18 cellular contexts compared by ENCODE assay signal in the genomic region with DNA sequence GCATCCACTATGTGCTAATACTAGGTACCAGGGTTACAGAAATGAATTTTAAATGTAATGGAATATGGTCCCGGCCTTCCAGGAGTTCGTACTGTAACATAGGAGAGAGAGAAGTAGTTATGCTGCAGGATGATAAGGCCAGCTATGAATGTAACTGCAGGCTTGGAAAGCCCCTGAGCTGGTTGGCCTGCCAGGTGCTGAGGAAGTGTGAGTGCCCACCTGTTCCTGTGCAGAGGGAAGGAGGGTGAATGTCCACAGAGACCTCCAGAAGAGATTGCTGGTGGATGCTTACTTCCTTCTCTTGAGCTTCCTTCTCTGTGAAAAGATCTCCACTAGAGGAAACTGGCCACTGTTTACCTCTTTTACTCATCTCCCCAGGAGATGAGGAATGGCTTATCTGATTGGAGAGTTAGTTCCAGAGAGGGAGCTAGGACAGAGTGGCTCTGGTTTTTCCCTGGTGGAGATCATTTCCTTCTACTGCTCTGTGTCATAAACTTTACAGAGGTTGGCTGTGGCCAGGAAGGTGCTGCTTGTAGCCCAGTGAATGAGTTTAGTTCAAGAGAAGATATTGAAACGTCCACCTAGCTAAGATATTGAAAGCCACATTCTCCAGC.
DNase-seq lines count a peak whose midpoint lies in the region; ATAC-seq, FAIRE-seq and TF ChIP-seq lines count a peak whose summit lies in the region.
"Had no signal": no experiment of that assay in that cellular context is flagged by ENCODE, and none has a peak within 500 bp of the region (broad histone marks: within the 10 kb centered on the region; RNA-seq: fewer than 3 reads in every experiment).

No MANE protein-coding gene starts in this region.

- no peaks in the 10 kb centered on the region for H3K9me3 ChIP-seq in mesenchymal stem cell (ENCODE audit: control insufficient read depth, low read length)
- H3K9me3 ChIP-seq: BE2C, breast epithelium, thyroid gland had no signal

- H3K4me3 ChIP-seq in mesenchymal stem cell (ENCODE audit: insufficient read depth in 1 of 2, low read depth in 1 of 2, low read length in 2 of 2) (no peak overlapping the region), brain microvascular endothelial cell (ENCODE audit: low read depth, low read length) (no peak overlapping the region), lower leg skin (ENCODE audit: low read depth, poor library complexity, severe bottlenecking) (no peak overlapping the region)
- H3K4me3 ChIP-seq: breast epithelium, thyroid gland had no signal

- DNase-seq in GM12891 (ENCODE audit: insufficient read length, low spot score) (no peak), mesenchymal stem cell (no peak), brain microvascular endothelial cell (no peak), lower leg skin (ENCODE audit: low spot score in 2 of 2) (no peak), T1000 (lab: John Stamatoyannopoulos, UW) (no peak), OCI-M1 (lab: John Stamatoyannopoulos, UW) (no peak)
- DNase-seq: BE2C, DND-41, immature natural killer cell, Karpas-422, NCI-H1694 treated with DMSO at 0.1 percent for 48 hours, NCI-H510A treated with DMSO at 0.1 percent for 48 hours, T-cell had no signal

- no peak overlapping the region for H4K8ac ChIP-seq in mesenchymal stem cell (ENCODE audit: low read length)

- TF ChIP-seq POLR2A in GM12891 (IDR thresholded peaks at IDR 0.05; ENCODE audit: low read depth, low read length): no peak
- no peak for TF ChIP-seq POLR2A in lower leg skin (IDR thresholded peaks at IDR 0.05)

- ATAC-seq in GM21423 (IDR thresholded peaks at IDR 0.05; ENCODE audit: unreplicated experiment): peak; percentile 21
- peak; percentile 28 for ATAC-seq in HG03520 (IDR thresholded peaks at IDR 0.05; ENCODE audit: unreplicated experiment)
- ATAC-seq: activated CD4-positive, CD25-positive, alpha-beta regulatory T cell treated with anti-CD3 and anti-CD28 coated beads, Interleukin-2, amount 50 U/mL, for 24 hours; T-cell had no signal

- no peak overlapping the region for H3K23ac ChIP-seq in mesenchymal stem cell (ENCODE audit: low read length in 2 of 2)

- no peak overlapping the region for H2BK5ac ChIP-seq in mesenchymal stem cell (ENCODE audit: low read depth, low read length, poor library complexity, severe bottlenecking)

- peak overlapping the region; percentile 34 to 89 for H3K4ac ChIP-seq in mesenchymal stem cell (ENCODE audit: low read depth in 1 of 2, low read length in 2 of 2)

- TF ChIP-seq CTCF in brain microvascular endothelial cell (IDR thresholded peaks at IDR 0.05; ENCODE audit: low read depth, low read length, missing control alignments): no peak
- no peak for TF ChIP-seq CTCF in lower leg skin (IDR thresholded peaks at IDR 0.05)

- in situ Hi-C loops in brain microvascular endothelial cell (cut with HindIII; ENCODE audit: low pct_ligation_motif_present, low sequenced_read_pairs): loop anchor here (25.0 kb wide), 1 partner anchor 507 kb away; no protein-coding TSS in a partner anchor

- H2AFZ ChIP-seq in mesenchymal stem cell (ENCODE audit: low read depth, low read length): no peak overlapping the region

- H2BK120ac ChIP-seq in mesenchymal stem cell (ENCODE audit: low read depth, low read length): peak overlapping the region; percentile 39

- H3K14ac ChIP-seq in mesenchymal stem cell (ENCODE audit: low read length in 2 of 2): no peak overlapping the region

- H3K27ac ChIP-seq in mesenchymal stem cell (ENCODE audit: low read length, poor library complexity, severe bottlenecking) (no peak overlapping the region), brain microvascular endothelial cell (no peak overlapping the region)

- peak; percentile 26 for FAIRE-seq in GM12891 (lab: Jason Lieb, UNC)

- intact Hi-C loops in lower leg skin (cut with DNase I; ENCODE audit: low total_unique reads): no loop called here

- H4K91ac ChIP-seq in mesenchymal stem cell (ENCODE audit: low read length): peak overlapping the region; percentile 52

- H3K18ac ChIP-seq in mesenchymal stem cell (ENCODE audit: low read depth in 1 of 2, low read length in 2 of 2): peak overlapping the region; percentile 58 to 84

- 79% methylated on average over 3 of the region's 3 CpGs for WGBS in mesenchymal stem cell
- 80 to 86% methylated on average over 3 of the region's 3 CpGs for WGBS in lower leg skin, 2 donors

- no peaks in the 10 kb centered on the region for H3K79me1 ChIP-seq in mesenchymal stem cell (replicated peaks; ENCODE audit: low read length, poor library complexity, severe bottlenecking)

- peaks cover 8% of the 10 kb centered on the region for H3K4me1 ChIP-seq in mesenchymal stem cell (ENCODE audit: control insufficient read depth, insufficient read depth, low read depth, low read length)

- no peak overlapping the region for H3K4me2 ChIP-seq in mesenchymal stem cell (ENCODE audit: low read length, poor library complexity, severe bottlenecking)

- H3K36me3 ChIP-seq in mesenchymal stem cell (ENCODE audit: control insufficient read depth in 1 of 2, insufficient read depth in 2 of 2, low read depth in 1 of 2, low read length in 2 of 2) (no peaks in the 10 kb centered on the region), brain microvascular endothelial cell (replicated peaks) (no peaks in the 10 kb centered on the region)
- H3K36me3 ChIP-seq: BE2C, breast epithelium, thyroid gland had no signal

- H3K9ac ChIP-seq in mesenchymal stem cell (ENCODE audit: low read length): peak overlapping the region; percentile 58

- H2BK15ac ChIP-seq in mesenchymal stem cell (ENCODE audit: low read depth, poor library complexity, severe bottlenecking): no peak overlapping the region

- peak overlapping the region; percentile 87 to 97 for H2BK12ac ChIP-seq in mesenchymal stem cell (ENCODE audit: low read length in 2 of 2)

- no peak overlapping the region for H2AK5ac ChIP-seq in mesenchymal stem cell (ENCODE audit: low read length, severe bottlenecking)

- no peaks in the 10 kb centered on the region for H3K27me3 ChIP-seq in mesenchymal stem cell (ENCODE audit: control insufficient read depth in 1 of 2, insufficient read depth in 1 of 2, low read length in 2 of 2)
- no peaks in the 10 kb centered on the region for H3K27me3 ChIP-seq in brain microvascular endothelial cell (replicated peaks)
- H3K27me3 ChIP-seq: BE2C, breast epithelium, thyroid gland had no signal

TF ChIP-seq in GM12891, 5 proteins besides CTCF, POLR2A, EP300 and RAD21:
- TF ChIP-seq POLR2AphosphoS5 (IDR thresholded peaks at IDR 0.05; ENCODE audit: low read depth, low read length) (no peak), SPI1 (IDR thresholded peaks at IDR 0.05; ENCODE audit: low read depth, low read length) (peak; percentile 68), TAF1 (IDR thresholded peaks at IDR 0.05; ENCODE audit: low read depth, low read length) (no peak), PAX5 (IDR thresholded peaks at IDR 0.05; ENCODE audit: insufficient read depth, low read length, severe bottlenecking) (no peak)
